Comparison of ENCODE assay signal across 1 cellular context in genomic region chr3:123028233-123028828, GRCh38.
TF ChIP-seq lines count a peak whose summit lies in the region.

No MANE protein-coding gene starts in this region.

TF ChIP-seq in GM23338, 12 proteins besides CTCF, POLR2A, EP300 and RAD21 (continued from another document):
- TF ChIP-seq POLR2AphosphoS5 (IDR thresholded peaks at IDR 0.05; ENCODE audit: low read depth) (no peak), NANOG (IDR thresholded peaks at IDR 0.05; ENCODE audit: borderline replicate concordance) (no peak), JUNB (IDR thresholded peaks at IDR 0.05; ENCODE audit: unreplicated experiment) (no peak), ZNF331 (CRISPR knock-in tag; IDR thresholded peaks at IDR 0.05; ENCODE audit: low read depth) (no peak), EZH2 (IDR thresholded peaks at IDR 0.05; ENCODE audit: low read depth, unreplicated experiment) (no peak), ZNF462 (CRISPR knock-in tag; IDR thresholded peaks at IDR 0.05) (no peak)
